In the genomic region with DNA sequence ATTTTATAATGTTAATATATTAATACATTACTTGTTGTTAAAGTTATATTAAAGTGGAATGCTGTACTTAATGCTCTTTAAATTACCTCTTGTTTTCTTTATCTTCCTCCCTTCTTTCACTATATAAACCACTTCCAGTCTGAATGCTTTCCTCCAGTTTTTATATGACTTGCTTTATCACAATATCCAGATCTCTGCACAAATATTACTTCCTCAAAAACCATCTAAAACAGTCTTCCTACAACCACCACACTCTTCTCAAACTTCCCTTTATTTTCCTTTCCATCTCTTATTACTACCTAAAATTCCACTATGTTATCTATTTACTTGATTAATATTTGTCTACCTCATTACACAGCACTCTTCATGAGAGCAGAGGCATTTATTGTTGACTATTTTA, we compare ENCODE assay signal across 31 cellular contexts.
"Had no signal": no experiment of that assay in that cellular context is flagged by ENCODE, and none has a peak within 500 bp of the region (broad histone marks: within the 10 kb centered on the region; RNA-seq: fewer than 3 reads in every experiment).

No MANE protein-coding gene starts in this region.

- H3K9me3 ChIP-seq: ascending aorta, colonic mucosa, esophagus squamous epithelium, lower lobe of right lung, pancreas, prostate gland, sigmoid colon, thoracic aorta had no signal

- H3K27me3 ChIP-seq: ascending aorta, cardiac muscle cell, colonic mucosa, esophagus squamous epithelium, heart right ventricle, left lung, pancreas, sigmoid colon had no signal

- H3K36me3 ChIP-seq: ascending aorta, cardiac muscle cell, colonic mucosa, esophagus squamous epithelium, heart right ventricle, left lung, lower lobe of right lung, pancreas, prostate gland, sigmoid colon, thoracic aorta had no signal

- DNase-seq: activated CD4-positive, alpha-beta memory T cell treated with anti-CD3 and anti-CD28 coated beads for 36 hours; activated CD4-positive, alpha-beta T cell treated with anti-CD3 and anti-CD28 coated beads, Interleukin-2, amount 10 ng/mL, durations not matched to agents 24 days and 14 days; activated CD4-positive, CD25-positive, alpha-beta regulatory T cell treated with anti-CD3 and anti-CD28 coated beads, Interleukin-2, amount 50 U/mL, for 72 hours; activated CD8-positive, alpha-beta memory T cell treated with anti-CD3 and anti-CD28 coated beads, Interleukin-2, amount 50 U/mL, for 4 hours; activated effector memory CD4-positive, alpha-beta T cell treated with anti-CD3 and anti-CD28 coated beads, Interleukin-2, amount 50 U/mL, for 16 hours; activated naive CD4-positive, alpha-beta T cell treated with anti-CD3 and anti-CD28 coated beads, Interleukin-2, amount 10 ng/mL, durations not matched to agents 7 days and 5 days; activated naive CD8-positive, alpha-beta T cell treated with anti-CD3 and anti-CD28 coated beads, Interleukin-2, amount 10 ng/mL, durations not matched to agents 7 days and 5 days; activated T-cell treated with anti-CD3 and anti-CD28 coated beads, Interleukin-2, amount 50 U/mL, for 1 hour; cerebellar nuclear complex; colonic mucosa; effector CD8-positive, alpha-beta T cell; esophagus squamous epithelium; foreskin melanocyte; heart right ventricle; left lung; lower lobe of right lung; mesenchymal stem cell; naive thymus-derived CD8-positive, alpha-beta T cell; nucleus accumbens; pancreas; retina; sigmoid colon; small intestine; stimulated activated CD4-positive, alpha-beta T cell treated with anti-CD3 and anti-CD28 coated beads, Interleukin-4, amount 100 ng/mL, for 24 hours; trophoblast cell had no signal

- ATAC-seq: heart right ventricle; left lung; lower lobe of right lung; naive thymus-derived CD8-positive, alpha-beta T cell; pancreas; stimulated activated effector memory CD8-positive, alpha-beta T cell treated with anti-CD3 and anti-CD28 coated beads, Interleukin-12 subunit alpha, Interleukin-12 subunit beta, amount 100 ng/mL, for 72 hours had no signal

- H3K4me3 ChIP-seq: ascending aorta, cardiac muscle cell, colonic mucosa, esophagus squamous epithelium, heart right ventricle, left lung, lower lobe of right lung, pancreas, prostate gland, sigmoid colon, thoracic aorta had no signal

- H3K4me1 ChIP-seq: ascending aorta, colonic mucosa, esophagus squamous epithelium, heart right ventricle, left lung, lower lobe of right lung, pancreas, prostate gland, sigmoid colon had no signal

- H3K27ac ChIP-seq: ascending aorta, cardiac muscle cell, colonic mucosa, epithelial cell of prostate, esophagus squamous epithelium, heart right ventricle, left lung, lower lobe of right lung, pancreas, prostate gland, sigmoid colon, thoracic aorta had no signal
